ENCODE assay signal across 1 cellular context in the genomic region with DNA sequence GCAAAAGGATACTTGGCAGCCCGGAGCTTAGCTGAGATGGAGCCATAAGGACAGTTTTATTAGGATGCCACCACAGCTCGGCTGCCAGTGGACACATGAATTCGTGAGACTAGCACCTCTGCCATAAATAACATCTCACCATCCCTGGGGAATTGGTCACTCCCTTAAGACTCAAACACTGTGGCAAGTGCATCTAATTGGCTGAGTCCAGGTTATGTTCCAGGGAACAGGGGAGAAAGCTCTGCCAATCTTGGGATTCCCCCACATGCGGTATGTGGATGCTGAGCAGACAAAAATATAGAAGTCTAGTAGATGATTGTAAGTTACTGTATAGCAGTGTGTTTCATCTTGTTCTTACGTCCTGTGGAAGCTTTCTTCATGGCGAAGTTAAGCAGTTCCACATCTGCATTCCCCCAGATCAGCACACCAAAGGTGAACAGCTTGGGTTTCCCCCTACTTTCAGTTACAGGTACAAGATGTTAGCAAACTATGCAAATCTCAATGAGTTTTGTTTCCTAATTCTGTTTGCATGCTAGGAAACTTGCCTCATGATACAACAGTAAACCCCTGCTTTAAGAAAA.
A peak's percentile ranks its signal among the peaks of the same experiment; 100 is the strongest.
TF ChIP-seq lines count a peak whose summit lies in the region.

No MANE protein-coding gene starts in this region.

TF ChIP-seq in GM12878, 131 proteins besides CTCF, POLR2A, EP300 and RAD21 (continued from another document and continues in another):
- TF ChIP-seq, protein P1, sequence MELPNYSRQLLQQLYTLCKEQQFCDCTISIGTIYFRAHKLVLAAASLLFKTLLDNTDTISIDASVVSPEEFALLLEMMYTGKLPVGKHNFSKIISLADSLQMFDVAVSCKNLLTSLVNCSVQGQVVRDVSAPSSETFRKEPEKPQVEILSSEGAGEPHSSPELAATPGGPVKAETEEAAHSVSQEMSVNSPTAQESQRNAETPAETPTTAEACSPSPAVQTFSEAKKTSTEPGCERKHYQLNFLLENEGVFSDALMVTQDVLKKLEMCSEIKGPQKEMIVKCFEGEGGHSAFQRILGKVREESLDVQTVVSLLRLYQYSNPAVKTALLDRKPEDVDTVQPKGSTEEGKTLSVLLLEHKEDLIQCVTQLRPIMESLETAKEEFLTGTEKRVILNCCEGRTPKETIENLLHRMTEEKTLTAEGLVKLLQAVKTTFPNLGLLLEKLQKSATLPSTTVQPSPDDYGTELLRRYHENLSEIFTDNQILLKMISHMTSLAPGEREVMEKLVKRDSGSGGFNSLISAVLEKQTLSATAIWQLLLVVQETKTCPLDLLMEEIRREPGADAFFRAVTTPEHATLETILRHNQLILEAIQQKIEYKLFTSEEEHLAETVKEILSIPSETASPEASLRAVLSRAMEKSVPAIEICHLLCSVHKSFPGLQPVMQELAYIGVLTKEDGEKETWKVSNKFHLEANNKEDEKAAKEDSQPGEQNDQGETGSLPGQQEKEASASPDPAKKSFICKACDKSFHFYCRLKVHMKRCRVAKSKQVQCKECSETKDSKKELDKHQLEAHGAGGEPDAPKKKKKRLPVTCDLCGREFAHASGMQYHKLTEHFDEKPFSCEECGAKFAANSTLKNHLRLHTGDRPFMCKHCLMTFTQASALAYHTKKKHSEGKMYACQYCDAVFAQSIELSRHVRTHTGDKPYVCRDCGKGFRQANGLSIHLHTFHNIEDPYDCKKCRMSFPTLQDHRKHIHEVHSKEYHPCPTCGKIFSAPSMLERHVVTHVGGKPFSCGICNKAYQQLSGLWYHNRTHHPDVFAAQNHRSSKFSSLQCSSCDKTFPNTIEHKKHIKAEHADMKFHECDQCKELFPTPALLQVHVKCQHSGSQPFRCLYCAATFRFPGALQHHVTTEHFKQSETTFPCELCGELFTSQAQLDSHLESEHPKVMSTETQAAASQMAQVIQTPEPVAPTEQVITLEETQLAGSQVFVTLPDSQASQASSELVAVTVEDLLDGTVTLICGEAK (IDR thresholded peaks at IDR 0.05; ENCODE audit: borderline replicate concordance): no peak
- TF ChIP-seq NFIC (IDR thresholded peaks at IDR 0.05; ENCODE audit: low read depth, low read length) (no peak), HCFC1 (IDR thresholded peaks at IDR 0.05; ENCODE audit: low read length) (no peak), JUND (IDR thresholded peaks at IDR 0.05; ENCODE audit: low read depth, low read length) (no peak), FOS (IDR thresholded peaks at IDR 0.05; ENCODE audit: borderline replicate concordance, extremely low read depth, insufficient read length) (no peak), MEF2B (IDR thresholded peaks at IDR 0.05; ENCODE audit: partially characterized antibody, poor library complexity, severe bottlenecking) (peak; percentile 98), TAF1 (IDR thresholded peaks at IDR 0.05; ENCODE audit: borderline replicate concordance, low read depth, low read length) (no peak), CEBPB (IDR thresholded peaks at IDR 0.05; ENCODE audit: borderline replicate concordance in 1 of 2, low read depth in 2 of 2, low read length in 2 of 2) (no peak), SREBF1 (IDR thresholded peaks at IDR 0.05; ENCODE audit: low read length) (no peak), CBFB (IDR thresholded peaks at IDR 0.05; ENCODE audit: low read depth) (0 out of 2 replicates have a peak, but pooled peaks have one; percentile 40), TCF3 (IDR thresholded peaks at IDR 0.05; ENCODE audit: borderline replicate concordance, insufficient read depth, low read depth, low read length) (no peak), PML (IDR thresholded peaks at IDR 0.05; ENCODE audit: low read length) (peak; percentile 66; the same call in 1 of the 2 replicates), MYC (IDR thresholded peaks at IDR 0.05; ENCODE audit: insufficient read depth, insufficient read length, insufficient replicate concordance, low read length, severe bottlenecking) (no peak), ZZZ3 (IDR thresholded peaks at IDR 0.05; ENCODE audit: control insufficient read depth, insufficient read length, low read depth) (no peak), SIN3A (IDR thresholded peaks at IDR 0.05; ENCODE audit: low read depth, low read length) (no peak), ZSCAN29 (IDR thresholded peaks at IDR 0.05) (no peak), TBL1XR1 (IDR thresholded peaks at IDR 0.05; ENCODE audit: low read depth, low read length) (peak; percentile 61), GABPA (IDR thresholded peaks at IDR 0.05; ENCODE audit: low read depth) (no peak), ESRRA (IDR thresholded peaks at IDR 0.05; ENCODE audit: low read length) (no peak), ZNF274 (IDR thresholded peaks at IDR 0.05; ENCODE audit: insufficient read depth, insufficient read length) (no peak), LARP7 (IDR thresholded peaks at IDR 0.05) (no peak), IKZF2 (IDR thresholded peaks at IDR 0.05) (peak; percentile 82 to 83), KLF5 (IDR thresholded peaks at IDR 0.05; ENCODE audit: partially characterized antibody) (peak; percentile 29), NFYA (IDR thresholded peaks at IDR 0.05; ENCODE audit: borderline replicate concordance, low read depth, low read length) (no peak), RELA (IDR thresholded peaks at IDR 0.05; ENCODE audit: borderline replicate concordance, partially characterized antibody) (peak; percentile 93), CHD2 (IDR thresholded peaks at IDR 0.05; ENCODE audit: borderline replicate concordance, low read depth, low read length) (peak; percentile 23; the same call in 1 of the 2 replicates), ZBED1 (IDR thresholded peaks at IDR 0.05; ENCODE audit: borderline replicate concordance) (peak; percentile 67; the same call in 1 of the 2 replicates), STAT1 (conservative IDR thresholded peaks at IDR 0.05) (no peak)
- TF ChIP-seq, protein P2, sequence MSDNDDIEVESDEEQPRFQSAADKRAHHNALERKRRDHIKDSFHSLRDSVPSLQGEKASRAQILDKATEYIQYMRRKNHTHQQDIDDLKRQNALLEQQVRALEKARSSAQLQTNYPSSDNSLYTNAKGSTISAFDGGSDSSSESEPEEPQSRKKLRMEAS (IDR thresholded peaks at IDR 0.05; ENCODE audit: low read depth, low read length): no peak
- TF ChIP-seq, protein P3, sequence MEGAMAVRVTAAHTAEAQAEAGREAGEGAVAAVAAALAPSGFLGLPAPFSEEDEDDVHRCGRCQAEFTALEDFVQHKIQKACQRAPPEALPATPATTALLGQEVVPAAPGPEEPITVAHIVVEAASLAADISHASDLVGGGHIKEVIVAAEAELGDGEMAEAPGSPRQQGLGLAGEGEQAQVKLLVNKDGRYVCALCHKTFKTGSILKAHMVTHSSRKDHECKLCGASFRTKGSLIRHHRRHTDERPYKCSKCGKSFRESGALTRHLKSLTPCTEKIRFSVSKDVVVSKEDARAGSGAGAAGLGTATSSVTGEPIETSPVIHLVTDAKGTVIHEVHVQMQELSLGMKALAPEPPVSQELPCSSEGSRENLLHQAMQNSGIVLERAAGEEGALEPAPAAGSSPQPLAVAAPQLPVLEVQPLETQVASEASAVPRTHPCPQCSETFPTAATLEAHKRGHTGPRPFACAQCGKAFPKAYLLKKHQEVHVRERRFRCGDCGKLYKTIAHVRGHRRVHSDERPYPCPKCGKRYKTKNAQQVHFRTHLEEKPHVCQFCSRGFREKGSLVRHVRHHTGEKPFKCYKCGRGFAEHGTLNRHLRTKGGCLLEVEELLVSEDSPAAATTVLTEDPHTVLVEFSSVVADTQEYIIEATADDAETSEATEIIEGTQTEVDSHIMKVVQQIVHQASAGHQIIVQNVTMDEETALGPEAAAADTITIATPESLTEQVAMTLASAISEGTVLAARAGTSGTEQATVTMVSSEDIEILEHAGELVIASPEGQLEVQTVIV (IDR thresholded peaks at IDR 0.05; ENCODE audit: borderline replicate concordance, partially characterized antibody): no peak
- TF ChIP-seq, protein P4, sequence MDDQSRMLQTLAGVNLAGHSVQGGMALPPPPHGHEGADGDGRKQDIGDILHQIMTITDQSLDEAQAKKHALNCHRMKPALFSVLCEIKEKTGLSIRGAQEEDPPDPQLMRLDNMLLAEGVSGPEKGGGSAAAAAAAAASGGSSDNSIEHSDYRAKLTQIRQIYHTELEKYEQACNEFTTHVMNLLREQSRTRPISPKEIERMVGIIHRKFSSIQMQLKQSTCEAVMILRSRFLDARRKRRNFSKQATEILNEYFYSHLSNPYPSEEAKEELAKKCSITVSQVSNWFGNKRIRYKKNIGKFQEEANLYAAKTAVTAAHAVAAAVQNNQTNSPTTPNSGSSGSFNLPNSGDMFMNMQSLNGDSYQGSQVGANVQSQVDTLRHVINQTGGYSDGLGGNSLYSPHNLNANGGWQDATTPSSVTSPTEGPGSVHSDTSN (IDR thresholded peaks at IDR 0.05; ENCODE audit: insufficient replicate concordance, low read depth, low read length): no peak
- TF ChIP-seq, protein P5, sequence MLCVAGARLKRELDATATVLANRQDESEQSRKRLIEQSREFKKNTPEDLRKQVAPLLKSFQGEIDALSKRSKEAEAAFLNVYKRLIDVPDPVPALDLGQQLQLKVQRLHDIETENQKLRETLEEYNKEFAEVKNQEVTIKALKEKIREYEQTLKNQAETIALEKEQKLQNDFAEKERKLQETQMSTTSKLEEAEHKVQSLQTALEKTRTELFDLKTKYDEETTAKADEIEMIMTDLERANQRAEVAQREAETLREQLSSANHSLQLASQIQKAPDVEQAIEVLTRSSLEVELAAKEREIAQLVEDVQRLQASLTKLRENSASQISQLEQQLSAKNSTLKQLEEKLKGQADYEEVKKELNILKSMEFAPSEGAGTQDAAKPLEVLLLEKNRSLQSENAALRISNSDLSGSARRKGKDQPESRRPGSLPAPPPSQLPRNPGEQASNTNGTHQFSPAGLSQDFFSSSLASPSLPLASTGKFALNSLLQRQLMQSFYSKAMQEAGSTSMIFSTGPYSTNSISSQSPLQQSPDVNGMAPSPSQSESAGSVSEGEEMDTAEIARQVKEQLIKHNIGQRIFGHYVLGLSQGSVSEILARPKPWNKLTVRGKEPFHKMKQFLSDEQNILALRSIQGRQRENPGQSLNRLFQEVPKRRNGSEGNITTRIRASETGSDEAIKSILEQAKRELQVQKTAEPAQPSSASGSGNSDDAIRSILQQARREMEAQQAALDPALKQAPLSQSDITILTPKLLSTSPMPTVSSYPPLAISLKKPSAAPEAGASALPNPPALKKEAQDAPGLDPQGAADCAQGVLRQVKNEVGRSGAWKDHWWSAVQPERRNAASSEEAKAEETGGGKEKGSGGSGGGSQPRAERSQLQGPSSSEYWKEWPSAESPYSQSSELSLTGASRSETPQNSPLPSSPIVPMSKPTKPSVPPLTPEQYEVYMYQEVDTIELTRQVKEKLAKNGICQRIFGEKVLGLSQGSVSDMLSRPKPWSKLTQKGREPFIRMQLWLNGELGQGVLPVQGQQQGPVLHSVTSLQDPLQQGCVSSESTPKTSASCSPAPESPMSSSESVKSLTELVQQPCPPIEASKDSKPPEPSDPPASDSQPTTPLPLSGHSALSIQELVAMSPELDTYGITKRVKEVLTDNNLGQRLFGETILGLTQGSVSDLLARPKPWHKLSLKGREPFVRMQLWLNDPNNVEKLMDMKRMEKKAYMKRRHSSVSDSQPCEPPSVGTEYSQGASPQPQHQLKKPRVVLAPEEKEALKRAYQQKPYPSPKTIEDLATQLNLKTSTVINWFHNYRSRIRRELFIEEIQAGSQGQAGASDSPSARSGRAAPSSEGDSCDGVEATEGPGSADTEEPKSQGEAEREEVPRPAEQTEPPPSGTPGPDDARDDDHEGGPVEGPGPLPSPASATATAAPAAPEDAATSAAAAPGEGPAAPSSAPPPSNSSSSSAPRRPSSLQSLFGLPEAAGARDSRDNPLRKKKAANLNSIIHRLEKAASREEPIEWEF (IDR thresholded peaks at IDR 0.05; ENCODE audit: insufficient replicate concordance, low read depth, low read length): no peak
- TF ChIP-seq, protein P6, sequence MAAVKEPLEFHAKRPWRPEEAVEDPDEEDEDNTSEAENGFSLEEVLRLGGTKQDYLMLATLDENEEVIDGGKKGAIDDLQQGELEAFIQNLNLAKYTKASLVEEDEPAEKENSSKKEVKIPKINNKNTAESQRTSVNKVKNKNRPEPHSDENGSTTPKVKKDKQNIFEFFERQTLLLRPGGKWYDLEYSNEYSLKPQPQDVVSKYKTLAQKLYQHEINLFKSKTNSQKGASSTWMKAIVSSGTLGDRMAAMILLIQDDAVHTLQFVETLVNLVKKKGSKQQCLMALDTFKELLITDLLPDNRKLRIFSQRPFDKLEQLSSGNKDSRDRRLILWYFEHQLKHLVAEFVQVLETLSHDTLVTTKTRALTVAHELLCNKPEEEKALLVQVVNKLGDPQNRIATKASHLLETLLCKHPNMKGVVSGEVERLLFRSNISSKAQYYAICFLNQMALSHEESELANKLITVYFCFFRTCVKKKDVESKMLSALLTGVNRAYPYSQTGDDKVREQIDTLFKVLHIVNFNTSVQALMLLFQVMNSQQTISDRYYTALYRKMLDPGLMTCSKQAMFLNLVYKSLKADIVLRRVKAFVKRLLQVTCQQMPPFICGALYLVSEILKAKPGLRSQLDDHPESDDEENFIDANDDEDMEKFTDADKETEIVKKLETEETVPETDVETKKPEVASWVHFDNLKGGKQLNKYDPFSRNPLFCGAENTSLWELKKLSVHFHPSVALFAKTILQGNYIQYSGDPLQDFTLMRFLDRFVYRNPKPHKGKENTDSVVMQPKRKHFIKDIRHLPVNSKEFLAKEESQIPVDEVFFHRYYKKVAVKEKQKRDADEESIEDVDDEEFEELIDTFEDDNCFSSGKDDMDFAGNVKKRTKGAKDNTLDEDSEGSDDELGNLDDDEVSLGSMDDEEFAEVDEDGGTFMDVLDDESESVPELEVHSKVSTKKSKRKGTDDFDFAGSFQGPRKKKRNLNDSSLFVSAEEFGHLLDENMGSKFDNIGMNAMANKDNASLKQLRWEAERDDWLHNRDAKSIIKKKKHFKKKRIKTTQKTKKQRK (IDR thresholded peaks at IDR 0.05; ENCODE audit: low read depth, low read length): no peak
- TF ChIP-seq, protein P7, sequence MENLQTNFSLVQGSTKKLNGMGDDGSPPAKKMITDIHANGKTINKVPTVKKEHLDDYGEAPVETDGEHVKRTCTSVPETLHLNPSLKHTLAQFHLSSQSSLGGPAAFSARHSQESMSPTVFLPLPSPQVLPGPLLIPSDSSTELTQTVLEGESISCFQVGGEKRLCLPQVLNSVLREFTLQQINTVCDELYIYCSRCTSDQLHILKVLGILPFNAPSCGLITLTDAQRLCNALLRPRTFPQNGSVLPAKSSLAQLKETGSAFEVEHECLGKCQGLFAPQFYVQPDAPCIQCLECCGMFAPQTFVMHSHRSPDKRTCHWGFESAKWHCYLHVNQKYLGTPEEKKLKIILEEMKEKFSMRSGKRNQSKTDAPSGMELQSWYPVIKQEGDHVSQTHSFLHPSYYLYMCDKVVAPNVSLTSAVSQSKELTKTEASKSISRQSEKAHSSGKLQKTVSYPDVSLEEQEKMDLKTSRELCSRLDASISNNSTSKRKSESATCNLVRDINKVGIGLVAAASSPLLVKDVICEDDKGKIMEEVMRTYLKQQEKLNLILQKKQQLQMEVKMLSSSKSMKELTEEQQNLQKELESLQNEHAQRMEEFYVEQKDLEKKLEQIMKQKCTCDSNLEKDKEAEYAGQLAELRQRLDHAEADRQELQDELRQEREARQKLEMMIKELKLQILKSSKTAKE (IDR thresholded peaks at IDR 0.05; ENCODE audit: low read depth, poor library complexity, severe bottlenecking): no peak
- TF ChIP-seq, protein P8, sequence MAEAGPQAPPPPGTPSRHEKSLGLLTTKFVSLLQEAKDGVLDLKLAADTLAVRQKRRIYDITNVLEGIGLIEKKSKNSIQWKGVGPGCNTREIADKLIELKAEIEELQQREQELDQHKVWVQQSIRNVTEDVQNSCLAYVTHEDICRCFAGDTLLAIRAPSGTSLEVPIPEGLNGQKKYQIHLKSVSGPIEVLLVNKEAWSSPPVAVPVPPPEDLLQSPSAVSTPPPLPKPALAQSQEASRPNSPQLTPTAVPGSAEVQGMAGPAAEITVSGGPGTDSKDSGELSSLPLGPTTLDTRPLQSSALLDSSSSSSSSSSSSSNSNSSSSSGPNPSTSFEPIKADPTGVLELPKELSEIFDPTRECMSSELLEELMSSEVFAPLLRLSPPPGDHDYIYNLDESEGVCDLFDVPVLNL (IDR thresholded peaks at IDR 0.05; ENCODE audit: low read depth, low read length): no peak
